ENCODE assay signal across 8 cellular contexts in the genomic region with DNA sequence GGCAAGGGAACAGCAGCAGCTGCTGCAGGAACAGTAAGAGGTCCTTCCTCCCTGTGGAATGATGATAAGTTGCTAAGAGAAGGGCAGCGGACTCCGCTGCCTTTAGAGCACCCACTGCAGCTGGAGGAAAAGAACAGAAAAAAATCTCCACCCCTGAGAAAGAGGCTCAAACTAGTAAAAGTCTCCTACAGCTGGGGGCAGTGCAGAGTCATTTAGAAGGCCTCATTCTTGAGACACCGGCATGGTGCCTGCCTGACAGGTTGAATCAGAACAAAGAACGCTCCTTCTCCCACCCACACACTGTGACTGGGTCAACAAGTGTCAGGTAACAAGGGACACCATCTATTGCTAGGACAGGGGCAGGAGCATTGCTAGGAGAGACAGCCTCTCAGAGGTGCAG.
DNase-seq lines count a peak whose midpoint lies in the region; ATAC-seq and TF ChIP-seq lines count a peak whose summit lies in the region.

No MANE protein-coding gene starts in this region.

- peaks cover under 1% of the 10 kb centered on the region; the same call in 1 of the 2 replicates for H3K36me3 Mint-ChIP-seq in WTC11

- H3K4me3 ChIP-seq in DOHH2 (ENCODE audit: low read length): peak overlapping the region; percentile 40

- peaks cover 11% of the 10 kb centered on the region; the same call in 1 of the 2 replicates for H3K9me3 ChIP-seq in DOHH2 (ENCODE audit: control insufficient read depth, insufficient read depth, low read length)

- H3K9me3 Mint-ChIP-seq in WTC11: peaks cover under 1% of the 10 kb centered on the region

- H3K27me3 Mint-ChIP-seq in WTC11 (ENCODE audit: low read depth): no peaks in the 10 kb centered on the region

- TF ChIP-seq CTCF in DOHH2 (IDR thresholded peaks at IDR 0.05; ENCODE audit: low read depth, low read length, poor library complexity, severe bottlenecking) (peak; percentile 78), WTC11 (IDR thresholded peaks at IDR 0.05) (peak; percentile 28)

- peaks cover 45% of the 10 kb centered on the region for H3K4me1 ChIP-seq in DOHH2 (ENCODE audit: control insufficient read depth, low read length)

- H3K27ac Mint-ChIP-seq in WTC11: no peak overlapping the region

- H3K4me2 ChIP-seq in DOHH2 (ENCODE audit: low read length): peak overlapping the region; percentile 60

- no peaks in the 10 kb centered on the region for H3K9me2 ChIP-seq in DOHH2 (replicated peaks; ENCODE audit: control insufficient read depth, low read length)

- H3K4me1 Mint-ChIP-seq in WTC11: peaks cover 25% of the 10 kb centered on the region

- H3F3A ChIP-seq in DOHH2 (ENCODE audit: control insufficient read depth, insufficient read depth): no peaks in the 10 kb centered on the region

- H3K79me2 ChIP-seq in DOHH2 (ENCODE audit: control insufficient read depth, low read length): no peaks in the 10 kb centered on the region

- peak; percentile 76 for DNase-seq in WTC11 (ENCODE audit: low spot score)
- peak; percentile 24 for DNase-seq in myocyte (ENCODE audit: low read depth)
- no peak for DNase-seq in GF-D8 (lab: John Stamatoyannopoulos, UW)
- DNase-seq in H4 (ENCODE audit: low spot score): no peak

- ATAC-seq in HG03442 (IDR thresholded peaks at IDR 0.05; ENCODE audit: unreplicated experiment) (peak; percentile 52), WTC11 (peak; percentile 98), HG02678 (IDR thresholded peaks at IDR 0.05; ENCODE audit: unreplicated experiment) (no peak), GM18907 (IDR thresholded peaks at IDR 0.05; ENCODE audit: unreplicated experiment) (no peak)

- no peaks in the 10 kb centered on the region for H3K27me3 ChIP-seq in DOHH2 (ENCODE audit: control insufficient read depth, low read length)

- H3K36me3 ChIP-seq in DOHH2 (ENCODE audit: control insufficient read depth, low read length): no peaks in the 10 kb centered on the region

- H3K27ac ChIP-seq in DOHH2 (ENCODE audit: low read depth, low read length): no peak overlapping the region

- CTCF ChIA-PET in WTC11 (lab: Charles Lee): interaction anchor here (0.6 to 3.2 kb wide), 15 partner anchors 9 to 235 kb away, joined by 3 to 14 read pairs (median 4); no protein-coding TSS in a partner anchor

- H3K4me3 Mint-ChIP-seq in WTC11: no peak overlapping the region

- POLR2A ChIA-PET in WTC11 (lab: Charles Lee): no interaction called here

- no peaks in the 10 kb centered on the region for H4K20me1 ChIP-seq in DOHH2 (ENCODE audit: control insufficient read depth, insufficient read depth, low read depth, low read length)

TF ChIP-seq in WTC11, 78 proteins besides CTCF, POLR2A, EP300 and RAD21:
- TF ChIP-seq, protein P1, sequence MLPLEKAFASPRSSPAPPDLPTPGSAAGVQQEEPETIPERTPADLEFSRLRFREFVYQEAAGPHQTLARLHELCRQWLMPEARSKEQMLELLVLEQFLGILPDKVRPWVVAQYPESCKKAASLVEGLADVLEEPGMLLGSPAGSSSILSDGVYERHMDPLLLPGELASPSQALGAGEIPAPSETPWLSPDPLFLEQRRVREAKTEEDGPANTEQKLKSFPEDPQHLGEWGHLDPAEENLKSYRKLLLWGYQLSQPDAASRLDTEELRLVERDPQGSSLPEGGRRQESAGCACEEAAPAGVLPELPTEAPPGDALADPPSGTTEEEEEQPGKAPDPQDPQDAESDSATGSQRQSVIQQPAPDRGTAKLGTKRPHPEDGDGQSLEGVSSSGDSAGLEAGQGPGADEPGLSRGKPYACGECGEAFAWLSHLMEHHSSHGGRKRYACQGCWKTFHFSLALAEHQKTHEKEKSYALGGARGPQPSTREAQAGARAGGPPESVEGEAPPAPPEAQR (CRISPR knock-in tag; IDR thresholded peaks at IDR 0.05): no peak
- TF ChIP-seq FOXK1 (CRISPR knock-in tag; IDR thresholded peaks at IDR 0.05) (0 out of 2 replicates have a peak, but pooled peaks have one; percentile 46), JUN (CRISPR knock-in tag; IDR thresholded peaks at IDR 0.05) (no peak), TEAD1 (CRISPR knock-in tag; IDR thresholded peaks at IDR 0.05) (0 out of 2 replicates have a peak, but pooled peaks have one; percentile 70), GTF2I (CRISPR knock-in tag; conservative IDR thresholded peaks at IDR 0.05) (no peak)
- TF ChIP-seq, protein P2, sequence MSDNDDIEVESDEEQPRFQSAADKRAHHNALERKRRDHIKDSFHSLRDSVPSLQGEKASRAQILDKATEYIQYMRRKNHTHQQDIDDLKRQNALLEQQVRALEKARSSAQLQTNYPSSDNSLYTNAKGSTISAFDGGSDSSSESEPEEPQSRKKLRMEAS (CRISPR knock-in tag; IDR thresholded peaks at IDR 0.05): peak; percentile 41; the same call in 1 of the 2 replicates
- TF ChIP-seq, protein P3, sequence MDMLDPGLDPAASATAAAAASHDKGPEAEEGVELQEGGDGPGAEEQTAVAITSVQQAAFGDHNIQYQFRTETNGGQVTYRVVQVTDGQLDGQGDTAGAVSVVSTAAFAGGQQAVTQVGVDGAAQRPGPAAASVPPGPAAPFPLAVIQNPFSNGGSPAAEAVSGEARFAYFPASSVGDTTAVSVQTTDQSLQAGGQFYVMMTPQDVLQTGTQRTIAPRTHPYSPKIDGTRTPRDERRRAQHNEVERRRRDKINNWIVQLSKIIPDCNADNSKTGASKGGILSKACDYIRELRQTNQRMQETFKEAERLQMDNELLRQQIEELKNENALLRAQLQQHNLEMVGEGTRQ (CRISPR knock-in tag; IDR thresholded peaks at IDR 0.05): no peak
- TF ChIP-seq, protein P4, sequence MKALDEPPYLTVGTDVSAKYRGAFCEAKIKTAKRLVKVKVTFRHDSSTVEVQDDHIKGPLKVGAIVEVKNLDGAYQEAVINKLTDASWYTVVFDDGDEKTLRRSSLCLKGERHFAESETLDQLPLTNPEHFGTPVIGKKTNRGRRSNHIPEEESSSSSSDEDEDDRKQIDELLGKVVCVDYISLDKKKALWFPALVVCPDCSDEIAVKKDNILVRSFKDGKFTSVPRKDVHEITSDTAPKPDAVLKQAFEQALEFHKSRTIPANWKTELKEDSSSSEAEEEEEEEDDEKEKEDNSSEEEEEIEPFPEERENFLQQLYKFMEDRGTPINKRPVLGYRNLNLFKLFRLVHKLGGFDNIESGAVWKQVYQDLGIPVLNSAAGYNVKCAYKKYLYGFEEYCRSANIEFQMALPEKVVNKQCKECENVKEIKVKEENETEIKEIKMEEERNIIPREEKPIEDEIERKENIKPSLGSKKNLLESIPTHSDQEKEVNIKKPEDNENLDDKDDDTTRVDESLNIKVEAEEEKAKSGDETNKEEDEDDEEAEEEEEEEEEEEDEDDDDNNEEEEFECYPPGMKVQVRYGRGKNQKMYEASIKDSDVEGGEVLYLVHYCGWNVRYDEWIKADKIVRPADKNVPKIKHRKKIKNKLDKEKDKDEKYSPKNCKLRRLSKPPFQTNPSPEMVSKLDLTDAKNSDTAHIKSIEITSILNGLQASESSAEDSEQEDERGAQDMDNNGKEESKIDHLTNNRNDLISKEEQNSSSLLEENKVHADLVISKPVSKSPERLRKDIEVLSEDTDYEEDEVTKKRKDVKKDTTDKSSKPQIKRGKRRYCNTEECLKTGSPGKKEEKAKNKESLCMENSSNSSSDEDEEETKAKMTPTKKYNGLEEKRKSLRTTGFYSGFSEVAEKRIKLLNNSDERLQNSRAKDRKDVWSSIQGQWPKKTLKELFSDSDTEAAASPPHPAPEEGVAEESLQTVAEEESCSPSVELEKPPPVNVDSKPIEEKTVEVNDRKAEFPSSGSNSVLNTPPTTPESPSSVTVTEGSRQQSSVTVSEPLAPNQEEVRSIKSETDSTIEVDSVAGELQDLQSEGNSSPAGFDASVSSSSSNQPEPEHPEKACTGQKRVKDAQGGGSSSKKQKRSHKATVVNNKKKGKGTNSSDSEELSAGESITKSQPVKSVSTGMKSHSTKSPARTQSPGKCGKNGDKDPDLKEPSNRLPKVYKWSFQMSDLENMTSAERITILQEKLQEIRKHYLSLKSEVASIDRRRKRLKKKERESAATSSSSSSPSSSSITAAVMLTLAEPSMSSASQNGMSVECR (CRISPR knock-in tag; IDR thresholded peaks at IDR 0.05; ENCODE audit: borderline replicate concordance): peak; percentile 33; the same call in 1 of the 2 replicates
TF ChIP-seq in WTC11: peak in this region for 4.

Comparison
In these comparisons a context has a peak if more than half of its experiments do, and no peak if none do; other contexts are left out.
1. ATAC-seq: peak in HG03442 (single experiment) and WTC11 (single experiment); none in HG02678 (single experiment) and GM18907 (single experiment).
2. DNase-seq: peak in WTC11 (single experiment) and myocyte (single experiment); none in GF-D8 (single experiment) and H4 (single experiment).